Comparison of ENCODE assay signal across 8 cellular contexts in genomic region chr1:23959461-23960290, GRCh38. TPM values are rescaled to one million over a fixed set of nuclear protein-coding genes. Genes with fewer than 3 reads are reported as not detected.
DNase-seq lines count a peak whose midpoint lies in the region; ATAC-seq, FAIRE-seq and TF ChIP-seq lines count a peak whose summit lies in the region.

Gene PNRC2, plus strand, starts transcription at chr1:23959828. Its CDS starts 1,630 bp downstream, at chr1:23961458.

- H3K79me2 ChIP-seq in astrocyte (ENCODE audit: insufficient read depth, low read length) = peaks cover 33% of the 10 kb centered on the region

- intact Hi-C loops in right cardiac atrium (cut with DNase I) (loop anchor here in 2 of 4 donors (5.0 to 10.0 kb wide), 2 partner anchors 65 to 68 kb away; no protein-coding TSS in a partner anchor), aorta (cut with DNase I) (loop anchor here in 1 of 2 donors (1.0 to 5.0 kb wide), 2 partner anchors 21 to 68 kb away; partner anchors contain the start of gene SRSF10)

- H3K36me3 ChIP-seq in astrocyte (ENCODE audit: insufficient read depth, low read length) (peaks cover 25% of the 10 kb centered on the region), rectal smooth muscle tissue (ENCODE audit: control insufficient read depth, insufficient read depth, low read length) (no peaks in the 10 kb centered on the region), aorta (ENCODE audit: control insufficient read depth in 1 of 2, insufficient read depth in 2 of 2, low read length in 1 of 2) (no peaks in the 10 kb centered on the region)

- no peak for FAIRE-seq in astrocyte (lab: Jason Lieb, UNC)

- H3K36me3 Mint-ChIP-seq in astrocyte (ENCODE audit: low read depth, unreplicated experiment) = peaks cover 6% of the 10 kb centered on the region

- H3K9me3 ChIP-seq in astrocyte (ENCODE audit: insufficient read depth, low read depth, low read length) = no peaks in the 10 kb centered on the region
- no peaks in the 10 kb centered on the region for H3K9me3 ChIP-seq in right cardiac atrium (ENCODE audit: control insufficient read depth, low read length)
- no peaks in the 10 kb centered on the region for H3K9me3 ChIP-seq in aorta (ENCODE audit: control insufficient read depth, low read length)

- H2AFZ ChIP-seq in astrocyte (ENCODE audit: low read depth, low read length) = peak within 1 kb of the TSS; percentile 67

- H3K4me2 ChIP-seq in astrocyte (ENCODE audit: low read length) = peak within 1 kb of the TSS; percentile 78

- H3K4me3 Mint-ChIP-seq in astrocyte (ENCODE audit: unreplicated experiment) = peak within 1 kb of the TSS; percentile 90

- peaks cover 30% of the 10 kb centered on the region for H3K4me1 Mint-ChIP-seq in astrocyte (ENCODE audit: low read depth, unreplicated experiment)

- H3K4me1 ChIP-seq in astrocyte (ENCODE audit: insufficient read depth, low read length) (peaks cover 12% of the 10 kb centered on the region), right cardiac atrium (ENCODE audit: control insufficient read depth, insufficient read depth, low read length) (peaks cover 2% of the 10 kb centered on the region), rectal smooth muscle tissue (ENCODE audit: control insufficient read depth, insufficient read depth, low read length) (peaks cover 5% of the 10 kb centered on the region), aorta (ENCODE audit: control insufficient read depth in 1 of 2, insufficient read depth in 2 of 2, low read length in 2 of 2) (no peaks in the 10 kb centered on the region)

- ATAC-seq in GM18498 (IDR thresholded peaks at IDR 0.05; ENCODE audit: unreplicated experiment) (peak; percentile 82), HG02970 (IDR thresholded peaks at IDR 0.05; ENCODE audit: low FRiP score, unreplicated experiment) (peak; percentile 80), right cardiac atrium (peak; percentile 98 to 99), aorta (ENCODE audit: low FRiP score) (peak; percentile 98)

- H3K27ac ChIP-seq in astrocyte (ENCODE audit: low read depth, low read length) (peak within 1 kb of the TSS; percentile 98), right cardiac atrium (ENCODE audit: low read length) (peak within 1 kb of the TSS; percentile 98), rectal smooth muscle tissue (ENCODE audit: low read depth, low read length) (peak within 1 kb of the TSS; percentile 98), aorta (ENCODE audit: low read depth in 1 of 2, low read length in 2 of 2) (peak within 1 kb of the TSS; percentile 92 to 99)

- H3K27me3 ChIP-seq in astrocyte (ENCODE audit: insufficient read depth, low read length) (no peaks in the 10 kb centered on the region), right cardiac atrium (ENCODE audit: control insufficient read depth, insufficient read depth) (no peaks in the 10 kb centered on the region), rectal smooth muscle tissue (ENCODE audit: control insufficient read depth, insufficient read depth, low read length) (no peaks in the 10 kb centered on the region), aorta (ENCODE audit: control insufficient read depth in 1 of 2, insufficient read depth in 2 of 2, low read length in 1 of 2) (no peaks in the 10 kb centered on the region)

- DNase-seq in NCI-H1930 (lab: John Stamatoyannopoulos, UW) = peak; percentile 90 to 91
- DNase-seq in T-helper 22 cell (ENCODE audit: low read depth) = peak; percentile 91
- DNase-seq in astrocyte (ENCODE audit: low read depth) = peak; percentile 89
- peak; percentile 96 to 98 (median 98) for DNase-seq in right cardiac atrium
- DNase-seq in aorta = peak; percentile 98 to 99

- H3K27me3 Mint-ChIP-seq in astrocyte (ENCODE audit: low read depth, unreplicated experiment) = no peaks in the 10 kb centered on the region

- H4K20me1 ChIP-seq in astrocyte (ENCODE audit: insufficient read depth, low read length) = peaks cover 29% of the 10 kb centered on the region

- H3K9ac ChIP-seq in astrocyte (ENCODE audit: low read length) (peak within 1 kb of the TSS; percentile 99), rectal smooth muscle tissue (ENCODE audit: low read length) (peak within 1 kb of the TSS; percentile 87)

- no peak for TF ChIP-seq CTCF in astrocyte (IDR thresholded peaks at IDR 0.05; ENCODE audit: insufficient read depth, low read depth, low read length)

- peaks cover 1% of the 10 kb centered on the region for H3K9me3 Mint-ChIP-seq in astrocyte (ENCODE audit: unreplicated experiment)

- WGBS in right cardiac atrium = under 1% methylated on average over 84 of the region's 84 CpGs
- 0 to 2% methylated on average over 74 to 84 of the region's 84 CpGs for WGBS in aorta, 2 donors

- H3K4me3 ChIP-seq in astrocyte (ENCODE audit: insufficient read depth, low read depth, low read length) = peak within 1 kb of the TSS; percentile 89
- H3K4me3 ChIP-seq in right cardiac atrium (ENCODE audit: low read length) = peak within 1 kb of the TSS; percentile 75
- H3K4me3 ChIP-seq in rectal smooth muscle tissue (ENCODE audit: low read length) = peak within 1 kb of the TSS; percentile 86
- H3K4me3 ChIP-seq in aorta (ENCODE audit: low read length in 2 of 2) = peak within 1 kb of the TSS; percentile 97 to 99

- H3K27ac Mint-ChIP-seq in astrocyte (ENCODE audit: unreplicated experiment) = peak within 1 kb of the TSS; percentile 100

RNA-seq across cellular contexts. Expression of gene PNRC2, which starts in this region (rescaled TPM):
- 57.8 and 83.8 TPM in 2 replicates for total RNA-seq in astrocyte
- total RNA-seq in right cardiac atrium = 100 to 1,000 TPM in 1 of 4 donors, 10 to 100 TPM in 3; 74.6 to 104 (median 87.6) TPM
- polyA plus RNA-seq in right cardiac atrium = 82.2 TPM
- total RNA-seq in aorta = 10 to 100 TPM; 93.5 to 94.7 TPM
- polyA plus RNA-seq in aorta = 100 to 1,000 TPM in 1 of 2 donors, 10 to 100 TPM in 1; 75.3 to 141 TPM

Comparison
In these comparisons a context has a peak if more than half of its experiments do, and no peak if none do; other contexts are left out.
1. Peak in every context shown above with its lines: DNase-seq, ATAC-seq, H3K4me3 ChIP-seq and H3K27ac ChIP-seq.